In genomic region chrX:150465326-150465725, GRCh38 we compare ENCODE assay signal across 21 cellular contexts.
DNase-seq lines count a peak whose midpoint lies in the region; ATAC-seq and TF ChIP-seq lines count a peak whose summit lies in the region.
"Had no signal": no experiment of that assay in that cellular context is flagged by ENCODE, and none has a peak within 500 bp of the region (broad histone marks: within the 10 kb centered on the region; RNA-seq: fewer than 3 reads in every experiment).

No MANE protein-coding gene starts in this region.

- H3K9me3 ChIP-seq in psoas muscle (no peaks in the 10 kb centered on the region), transverse colon (no peaks in the 10 kb centered on the region)
- H3K9me3 ChIP-seq: HAP-1, mucosa of descending colon, uterus had no signal

- ATAC-seq in psoas muscle = no peak
- ATAC-seq: activated CD4-positive, alpha-beta T cell treated with anti-CD3 and anti-CD28 coated beads for 36 hours; Panc1; stimulated activated naive CD8-positive, alpha-beta T cell treated with anti-CD3 and anti-CD28 coated beads, Interleukin-15, amount 100 ng/mL, for 72 hours; T-cell had no signal

- intact Hi-C loops in psoas muscle (cut with DNase I) (no loop called here), transverse colon (cut with DNase I; ENCODE audit: low total_unique reads) (no loop called here)

- no peak overlapping the region for H3K4me3 ChIP-seq in psoas muscle
- no peak overlapping the region for H3K4me3 ChIP-seq in transverse colon
- H3K4me3 ChIP-seq: HAP-1, mucosa of descending colon, uterus had no signal

- TF ChIP-seq POLR2A in transverse colon (IDR thresholded peaks at IDR 0.05) (no peak), erythroblast (IDR thresholded peaks at IDR 0.05; ENCODE audit: low read length) (no peak)

- H3K27ac ChIP-seq in psoas muscle (peak overlapping the region; percentile 67), transverse colon (peak overlapping the region in 3 of 4 donors; percentile 5 to 52 (median 48))
- H3K27ac ChIP-seq: uterus had no signal

- no peaks in the 10 kb centered on the region for H3K36me3 ChIP-seq in psoas muscle (ENCODE audit: insufficient read depth in 1 of 2, low read depth in 1 of 2)
- H3K36me3 ChIP-seq in transverse colon = no peaks in the 10 kb centered on the region
- H3K36me3 ChIP-seq: HAP-1, uterus had no signal

- H3K4me1 ChIP-seq in psoas muscle = no peaks in the 10 kb centered on the region
- H3K4me1 ChIP-seq in transverse colon = no peaks in the 10 kb centered on the region
- H3K4me1 ChIP-seq: uterus had no signal

- in situ Hi-C loops in transverse colon (cut with MboI; ENCODE audit: low pct_ligation_motif_present in 1 of 4, low pct_unique_long_range_greater_than_20kb in 1 of 4, low sequenced_read_pairs in 3 of 4) = no loop called here

- DNase-seq in amygdala (lab: John Stamatoyannopoulos, UW) = peak in 36 of 56 donors; percentile 2 to 78 (median 20)
- peak; percentile 61 for DNase-seq in inferior parietal cortex (ENCODE audit: extremely low spot score)
- no peak for DNase-seq in psoas muscle
- DNase-seq in transverse colon = no peak
- DNase-seq in T-helper 1 cell = no peak
- DNase-seq in erythroblast (lab: John Stamatoyannopoulos, UW) = no peak
- no peak for DNase-seq in stimulated activated CD4-positive, alpha-beta T cell treated with anti-CD3 and anti-CD28 coated beads, Interleukin-2, amount 100 ng/mL, for 48 hours
- DNase-seq: activated CD4-positive, alpha-beta T cell treated with anti-CD3 and anti-CD28 coated beads for 36 hours; activated naive CD8-positive, alpha-beta T cell treated with anti-CD3 and anti-CD28 coated beads for 36 hours; CD4-positive, CD25-positive, alpha-beta regulatory T cell; left ventricle myocardium superior; mucosa of descending colon; NCI-H510A treated with DMSO at 0.1 percent for 48 hours; retina; SIG-M5; stimulated activated CD4-positive, alpha-beta T cell treated with anti-CD3 and anti-CD28 coated beads, Interleukin-12 subunit alpha, Interleukin-12 subunit beta, amount 100 ng/mL, for 4 hours; stimulated activated naive CD8-positive, alpha-beta T cell treated with anti-CD3 and anti-CD28 coated beads, Interleukin-15, amount 100 ng/mL, for 72 hours; T-cell; uterus had no signal

- 37 to 63% (median 56%) methylated on average over 5 of the region's 5 CpGs for WGBS in psoas muscle, 3 donors
- WGBS in transverse colon (ENCODE audit: low coverage in 1 of 2), 2 donors = 54% methylated on average over 5 of the region's 5 CpGs; no CpG with 5 or more reads in 1 of the 2 donors

- H3K27me3 ChIP-seq in psoas muscle (ENCODE audit: insufficient read depth in 3 of 3, low read length in 2 of 3) (no peaks in the 10 kb centered on the region), transverse colon (no peaks in the 10 kb centered on the region)
- H3K27me3 ChIP-seq: uterus had no signal

- no peak for TF ChIP-seq EP300 in transverse colon (IDR thresholded peaks at IDR 0.05; ENCODE audit: low read depth)

- TF ChIP-seq CTCF in psoas muscle (IDR thresholded peaks at IDR 0.05) (no peak), transverse colon (IDR thresholded peaks at IDR 0.05) (no peak)

Comparison
In these comparisons a context has a peak if more than half of its experiments do, and no peak if none do; other contexts are left out.
1. DNase-seq: peak in amygdala (36 of 56) and inferior parietal cortex (single experiment); none in psoas muscle (0 of 2), transverse colon (single experiment), T-helper 1 cell (0 of 5), erythroblast (0 of 2) and stimulated activated CD4-positive, alpha-beta T cell treated with anti-CD3 and anti-CD28 coated beads, Interleukin-2, amount 100 ng/mL, for 48 hours (0 of 2).